ENCODE assay signal across 20 cellular contexts in the genomic region with DNA sequence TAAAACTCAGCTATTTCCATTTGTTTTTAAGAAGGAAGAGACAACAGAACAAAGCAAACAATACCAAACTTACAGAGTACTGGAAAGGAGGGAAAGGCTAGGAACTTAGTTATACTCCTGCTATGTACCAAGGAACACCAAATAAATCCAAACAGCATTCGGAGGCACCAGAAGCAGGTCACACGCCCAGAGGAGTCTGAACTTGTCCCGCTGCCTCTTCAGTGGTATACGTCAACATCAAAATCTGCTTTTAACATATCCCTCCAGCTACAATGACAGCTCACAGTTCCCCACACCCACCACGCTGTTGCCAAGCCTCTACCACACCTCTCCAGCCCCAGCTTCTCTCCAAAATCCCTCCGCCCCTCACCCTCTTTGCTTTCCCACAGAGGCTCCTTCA. TPM values are rescaled to one million over a fixed set of nuclear protein-coding genes. Genes with fewer than 3 reads are reported as not detected.
DNase-seq lines count a peak whose midpoint lies in the region; ATAC-seq, FAIRE-seq and TF ChIP-seq lines count a peak whose summit lies in the region.
"Had no signal": no experiment of that assay in that cellular context is flagged by ENCODE, and none has a peak within 500 bp of the region (broad histone marks: within the 10 kb centered on the region; RNA-seq: fewer than 3 reads in every experiment).

No MANE protein-coding gene starts in this region.

- H3K27ac Mint-ChIP-seq in MCF 10A (ENCODE audit: low read depth, unreplicated experiment) = peak overlapping the region; percentile 84
- H3K27ac Mint-ChIP-seq: IgD-negative memory B cell had no signal

- TF ChIP-seq CTCF in MCF 10A (IDR thresholded peaks at IDR 0.05; ENCODE audit: unreplicated experiment) = no peak
- no peak for TF ChIP-seq CTCF in breast epithelium (IDR thresholded peaks at IDR 0.05)
- no peak for TF ChIP-seq CTCF in bronchial epithelial cell (IDR thresholded peaks at IDR 0.05; ENCODE audit: insufficient read depth, low read length, severe bottlenecking)
- TF ChIP-seq CTCF in left ventricle myocardium inferior (IDR thresholded peaks at IDR 0.05; ENCODE audit: borderline replicate concordance) = no peak
- TF ChIP-seq CTCF in suprapubic skin (IDR thresholded peaks at IDR 0.05) = no peak

- DNase-seq in MCF 10A (ENCODE audit: unreplicated experiment) (peak; percentile 37), breast epithelium (ENCODE audit: low spot score in 2 of 2) (no peak), bronchial epithelial cell (ENCODE audit: low read depth) (peak; percentile 83), left ventricle myocardium inferior (no peak), suprapubic skin (ENCODE audit: low spot score in 2 of 2) (no peak), head of caudate nucleus (no peak), MG63 (no peak)
- DNase-seq: 8988T; CD8-positive, alpha-beta memory T cell; EL; NCI-H1436 treated with DMSO at 0.1 percent for 48 hours; NCI-H2107; NCI-H510A; NCI-H82 had no signal

- TF ChIP-seq EP300 in suprapubic skin (IDR thresholded peaks at IDR 0.05) = no peak

- intact Hi-C loops in MCF 10A (cut with micrococcal nuclease) (no loop called here), breast epithelium (cut with DNase I; ENCODE audit: low total_unique reads) (no loop called here), left ventricle myocardium inferior (cut with micrococcal nuclease) (no loop called here), head of caudate nucleus (cut with DNase I) (no loop called here)

- no peak overlapping the region for H3K4me3 ChIP-seq in breast epithelium
- H3K4me3 ChIP-seq in bronchial epithelial cell (ENCODE audit: low read depth, low read length) = no peak overlapping the region
- H3K4me3 ChIP-seq in left ventricle myocardium inferior = no peak overlapping the region
- H3K4me3 ChIP-seq in suprapubic skin = peak overlapping the region; percentile 0
- H3K4me3 ChIP-seq in MG63 = no peak overlapping the region
- H3K4me3 ChIP-seq: BLaER1, HAP-1 had no signal

- no peaks in the 10 kb centered on the region for H3K36me3 Mint-ChIP-seq in MCF 10A (ENCODE audit: insufficient read depth, unreplicated experiment)
- H3K36me3 Mint-ChIP-seq: CD8-positive, alpha-beta memory T cell had no signal

- TF ChIP-seq POLR2A in breast epithelium (IDR thresholded peaks at IDR 0.05) = no peak
- no peak for TF ChIP-seq POLR2A in suprapubic skin (IDR thresholded peaks at IDR 0.05)

- H3K4me1 Mint-ChIP-seq in MCF 10A (ENCODE audit: insufficient read depth, unreplicated experiment) = peaks cover 7% of the 10 kb centered on the region
- H3K4me1 Mint-ChIP-seq: CD8-positive, alpha-beta memory T cell had no signal

- POLR2A ChIA-PET in MCF 10A (lab: Yijun Ruan, JAX) = interaction anchor here (0.8 to 5.5 kb wide), 6 partner anchors 9 to 38 kb away, joined by 3 to 45 read pairs (median 6); a partner anchor contains a TSS

- H3K4me3 Mint-ChIP-seq in MCF 10A (ENCODE audit: unreplicated experiment) = no peak overlapping the region
- H3K4me3 Mint-ChIP-seq: CD8-positive, alpha-beta memory T cell; IgD-negative memory B cell had no signal

- ATAC-seq in HG03039 (IDR thresholded peaks at IDR 0.05; ENCODE audit: unreplicated experiment) = no peak
- ATAC-seq: Panc1 had no signal

- H3K27ac ChIP-seq in breast epithelium (peak overlapping the region in 1 of 2 donors; percentile 16), left ventricle myocardium inferior (replicated peaks) (peak overlapping the region; percentile 70), suprapubic skin (peak overlapping the region; percentile 84)
- H3K27ac ChIP-seq: BLaER1 had no signal

- 63% methylated on average over 6 of the region's 6 CpGs for WGBS in suprapubic skin

- no peaks in the 10 kb centered on the region for H3K27me3 Mint-ChIP-seq in MCF 10A (ENCODE audit: insufficient read depth, unreplicated experiment)
- H3K27me3 Mint-ChIP-seq: IgD-negative memory B cell had no signal

- H3K27me3 ChIP-seq in breast epithelium = no peaks in the 10 kb centered on the region
- H3K27me3 ChIP-seq in bronchial epithelial cell (ENCODE audit: control insufficient read depth, insufficient read depth, low read length) = no peaks in the 10 kb centered on the region
- H3K27me3 ChIP-seq in left ventricle myocardium inferior (ENCODE audit: low read depth) = no peaks in the 10 kb centered on the region
- H3K27me3 ChIP-seq in suprapubic skin = no peaks in the 10 kb centered on the region
- H3K27me3 ChIP-seq in MG63 = no peaks in the 10 kb centered on the region
- H3K27me3 ChIP-seq: BLaER1 had no signal

- H3K9me3 Mint-ChIP-seq in MCF 10A (ENCODE audit: unreplicated experiment) = no peaks in the 10 kb centered on the region
- H3K9me3 Mint-ChIP-seq: CD8-positive, alpha-beta memory T cell had no signal

- no TSS peak for BruUV-seq in MCF 10A (replicated peaks; lab: Mats Ljungman, UMichigan)

- H3K36me3 ChIP-seq in breast epithelium (no peaks in the 10 kb centered on the region), bronchial epithelial cell (ENCODE audit: control insufficient read depth, insufficient read depth, low read length) (no peaks in the 10 kb centered on the region), left ventricle myocardium inferior (no peaks in the 10 kb centered on the region), suprapubic skin (no peaks in the 10 kb centered on the region), MG63 (no peaks in the 10 kb centered on the region)
- H3K36me3 ChIP-seq: BLaER1, HAP-1 had no signal

- CTCF ChIA-PET in MCF 10A (lab: Yijun Ruan, JAX) = interaction anchor here (0.6 to 0.8 kb wide), 4 partner anchors 8 to 81 kb away, joined by 3 to 4 read pairs (median 3); no protein-coding TSS in a partner anchor

- FAIRE-seq in bronchial epithelial cell (lab: Jason Lieb, UNC) = no peak
- FAIRE-seq: GM18507 had no signal

- no peaks in the 10 kb centered on the region for H3K4me1 ChIP-seq in breast epithelium
- peaks cover 39% of the 10 kb centered on the region for H3K4me1 ChIP-seq in left ventricle myocardium inferior
- peaks cover 35% of the 10 kb centered on the region for H3K4me1 ChIP-seq in suprapubic skin

- H3K9me3 ChIP-seq in breast epithelium (no peaks in the 10 kb centered on the region), left ventricle myocardium inferior (replicated peaks) (no peaks in the 10 kb centered on the region), suprapubic skin (no peaks in the 10 kb centered on the region), MG63 (no peaks in the 10 kb centered on the region)
- H3K9me3 ChIP-seq: HAP-1 had no signal

RNA-seq across cellular contexts. Expression of a gene that starts 17.3 kb away (rescaled TPM):
- 9.7 and 9.8 TPM in 2 replicates for total RNA-seq in MCF 10A (2022)
- 10 to 100 TPM; 12.5 to 17.0 (median 13.0) TPM for total RNA-seq in breast epithelium
- 4.7 and 12.3 TPM in 2 replicates for total RNA-seq in bronchial epithelial cell
- total RNA-seq in left ventricle myocardium inferior = 7.3 TPM
- total RNA-seq in suprapubic skin = 10 to 100 TPM in 1 of 4 donors, 1 to 10 TPM in 3; 6.7 to 10.6 (median 9.3) TPM
- total RNA-seq in MG63 (2014; rRNA removed; shearing (Covaris generic); ENCODE audit: low replicate concordance) = 16.5 and 34.8 TPM in 2 replicates

RNA-seq across cellular contexts. Expression of a gene that starts 17.5 kb away (rescaled TPM):
- total RNA-seq in MCF 10A (2022) = 76.8 and 104 TPM in 2 replicates
- 100 to 1,000 TPM; 160 to 236 (median 202) TPM for total RNA-seq in breast epithelium
- total RNA-seq in bronchial epithelial cell = 75.3 and 98.1 TPM in 2 replicates
- 303 TPM for total RNA-seq in left ventricle myocardium inferior
- 100 to 1,000 TPM; 242 to 376 (median 273) TPM for total RNA-seq in suprapubic skin
- total RNA-seq in MG63 (2014; rRNA removed; shearing (Covaris generic); ENCODE audit: low replicate concordance) = 68.1 and 102 TPM in 2 replicates

Comparison
In these comparisons a context has a peak if more than half of its experiments do, and no peak if none do; other contexts are left out.
1. DNase-seq: peak in MCF 10A (single experiment) and bronchial epithelial cell (single experiment); none in breast epithelium (0 of 2), left ventricle myocardium inferior (single experiment), suprapubic skin (0 of 2), head of caudate nucleus (0 of 42) and MG63 (single experiment).